Comparison of ENCODE assay signal across 1 cellular context in genomic region chr1:22855668-22856606, GRCh38.
A peak's percentile ranks its signal among the peaks of the same experiment; 100 is the strongest.
TF ChIP-seq lines count a peak whose summit lies in the region.

No MANE protein-coding gene starts in this region.

TF ChIP-seq in K562, 482 proteins besides CTCF, POLR2A, EP300 and RAD21 (continued from another document):
- no peak for TF ChIP-seq CLOCK (CRISPR knock-in tag; IDR thresholded peaks at IDR 0.05; ENCODE audit: borderline replicate concordance)
- 0 out of 4 replicates have a peak, but pooled peaks of 1 of the 2 experiments have one; percentile 20 for TF ChIP-seq KDM1A (IDR thresholded peaks at IDR 0.05)
- TF ChIP-seq POLR2AphosphoS2 (IDR thresholded peaks at IDR 0.05; ENCODE audit: low read length): no peak
- TF ChIP-seq MYNN (IDR thresholded peaks at IDR 0.05): no peak
- no peak for TF ChIP-seq MYNN (CRISPR knock-in tag; IDR thresholded peaks at IDR 0.05)
- TF ChIP-seq ZNF76 (CRISPR knock-in tag; IDR thresholded peaks at IDR 0.05; ENCODE audit: borderline replicate concordance): no peak
- TF ChIP-seq HMGXB4 (CRISPR knock-in tag; IDR thresholded peaks at IDR 0.05): no peak
- peak; percentile 51; the same call in 1 of the 2 replicates for TF ChIP-seq BCOR (IDR thresholded peaks at IDR 0.05)
- no peak for TF ChIP-seq ZNF217 (CRISPR knock-in tag; IDR thresholded peaks at IDR 0.05)
